ENCODE assay signal across 1 cellular context in the genomic region with DNA sequence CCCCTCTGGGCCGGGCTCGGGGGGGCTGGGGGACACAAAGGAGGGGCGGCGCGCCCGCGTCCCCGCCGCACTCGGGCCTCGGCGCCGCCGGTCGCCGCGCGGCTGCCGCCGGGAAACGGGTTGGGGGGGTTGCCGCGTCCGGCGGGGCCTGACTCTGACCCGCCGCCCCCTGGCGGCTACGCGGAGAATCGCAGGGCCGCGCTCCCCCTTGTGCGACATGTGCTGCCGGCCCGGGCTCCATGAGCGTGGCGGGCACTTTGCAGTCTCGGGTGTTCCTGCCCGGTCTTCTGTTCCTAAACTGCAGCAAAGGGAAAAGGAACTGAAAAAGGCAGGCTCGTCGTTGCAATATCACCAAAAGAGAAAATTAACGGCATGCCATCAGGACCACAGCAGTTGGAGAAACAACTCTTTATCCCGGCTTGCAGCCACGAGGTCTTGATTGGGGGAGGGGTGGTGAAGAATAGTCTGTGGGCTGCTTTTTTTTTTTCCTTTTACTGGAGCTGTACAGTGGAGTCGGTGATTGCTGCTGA.
TF ChIP-seq lines count a peak whose summit lies in the region.

No MANE protein-coding gene starts in this region.

TF ChIP-seq in IMR-90, 13 proteins besides CTCF, POLR2A, EP300 and RAD21 (continued from another document):
- TF ChIP-seq, protein P1, sequence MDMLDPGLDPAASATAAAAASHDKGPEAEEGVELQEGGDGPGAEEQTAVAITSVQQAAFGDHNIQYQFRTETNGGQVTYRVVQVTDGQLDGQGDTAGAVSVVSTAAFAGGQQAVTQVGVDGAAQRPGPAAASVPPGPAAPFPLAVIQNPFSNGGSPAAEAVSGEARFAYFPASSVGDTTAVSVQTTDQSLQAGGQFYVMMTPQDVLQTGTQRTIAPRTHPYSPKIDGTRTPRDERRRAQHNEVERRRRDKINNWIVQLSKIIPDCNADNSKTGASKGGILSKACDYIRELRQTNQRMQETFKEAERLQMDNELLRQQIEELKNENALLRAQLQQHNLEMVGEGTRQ (IDR thresholded peaks at IDR 0.05; ENCODE audit: low read depth, low read length), result peak; percentile 6; the same call in 1 of the 2 replicates
- TF ChIP-seq MXI1 (IDR thresholded peaks at IDR 0.05; ENCODE audit: borderline replicate concordance, low read depth, low read length) (peak; percentile 99), NFE2L2 (IDR thresholded peaks at IDR 0.05; ENCODE audit: low read depth, low read length) (no peak), BHLHE40 (IDR thresholded peaks at IDR 0.05; ENCODE audit: low read depth, low read length) (0 out of 2 replicates have a peak, but pooled peaks have one; percentile 4), FOS (IDR thresholded peaks at IDR 0.05; ENCODE audit: low read depth, low read length) (no peak)
